Comparison of ENCODE assay signal across 11 cellular contexts in genomic region chr11:75345455-75346224, GRCh38. TPM values are rescaled to one million over a fixed set of nuclear protein-coding genes. Genes with fewer than 3 reads are reported as not detected.
DNase-seq lines count a peak whose midpoint lies in the region; ATAC-seq and TF ChIP-seq lines count a peak whose summit lies in the region.
"Had no signal": no experiment of that assay in that cellular context is flagged by ENCODE, and none has a peak within 500 bp of the region (broad histone marks: within the 10 kb centered on the region; RNA-seq: fewer than 3 reads in every experiment).

No MANE protein-coding gene starts in this region.

- H3K27me3 Mint-ChIP-seq in natural killer cell treated with Interleukin-12 subunit alpha and Interleukin-12 subunit beta and Interleukin-15 and Interleukin-18, amount 100 ng/mL, for 72 hours: no peaks in the 10 kb centered on the region
- no peaks in the 10 kb centered on the region for H3K27me3 Mint-ChIP-seq in Calu3 (ENCODE audit: unreplicated experiment)

- CTCF ChIA-PET in Calu3 (lab: Charles Lee): no interaction called here

- H3K4me1 Mint-ChIP-seq in natural killer cell treated with Interleukin-12 subunit alpha and Interleukin-12 subunit beta and Interleukin-15 and Interleukin-18, amount 100 ng/mL, for 72 hours (ENCODE audit: low read depth in 2 of 2): peaks cover 81 to 83% of the 10 kb centered on the region in 2 donors
- peaks cover 60% of the 10 kb centered on the region for H3K4me1 Mint-ChIP-seq in Calu3 (ENCODE audit: low read depth, unreplicated experiment)

- peak overlapping the region; percentile 66 to 88 for H3K27ac Mint-ChIP-seq in natural killer cell treated with Interleukin-12 subunit alpha and Interleukin-12 subunit beta and Interleukin-15 and Interleukin-18, amount 100 ng/mL, for 72 hours
- H3K27ac Mint-ChIP-seq in Calu3 (ENCODE audit: unreplicated experiment): no peak overlapping the region

- no peak for TF ChIP-seq CTCF in C4-2B (conservative IDR thresholded peaks at IDR 0.05)
- no peak for TF ChIP-seq CTCF in Calu3 (IDR thresholded peaks at IDR 0.05; ENCODE audit: unreplicated experiment)

- H3K27ac ChIP-seq in C4-2B (peak overlapping the region; percentile 97), angular gyrus (ENCODE audit: low read depth, low read length) (peak overlapping the region; percentile 67)

- no peak overlapping the region for H3K4me3 ChIP-seq in H7 (ENCODE audit: insufficient read depth, low read depth, low read length)

- intact Hi-C loops in Calu3 (cut with micrococcal nuclease; ENCODE audit: unreplicated experiment): no loop called here

- DNase-seq in H7 (peak; percentile 28), AG08395 (ENCODE audit: low spot score) (no peak), Calu3 (no peak), LoVo (ENCODE audit: low spot score) (no peak)
- peak; percentile 56 for DNase-seq in natural killer cell treated with Interleukin-12 subunit alpha and Interleukin-12 subunit beta and Interleukin-15 and Interleukin-18, amount 100 ng/mL, for 72 hours (ENCODE audit: low spot score)
- DNase-seq: activated T-cell treated with anti-CD3 and anti-CD28 coated beads, Interleukin-2, amount 50 U/mL, for 4 hours; DMS 273 treated with DMSO at 0.1 percent for 48 hours; NCI-H226 had no signal

- no peaks in the 10 kb centered on the region for H3K27me3 ChIP-seq in H7 (ENCODE audit: control insufficient read depth, insufficient read depth, low read length)

- H3K4me3 Mint-ChIP-seq in natural killer cell treated with Interleukin-12 subunit alpha and Interleukin-12 subunit beta and Interleukin-15 and Interleukin-18, amount 100 ng/mL, for 72 hours: peak overlapping the region; percentile 23
- no peak overlapping the region for H3K4me3 Mint-ChIP-seq in Calu3 (ENCODE audit: low read depth, unreplicated experiment)
- H3K4me3 Mint-ChIP-seq: activated T-cell treated with anti-CD3 and anti-CD28 coated beads, Interleukin-2, amount 50 U/mL, for 4 hours had no signal

- no peak for ATAC-seq in natural killer cell treated with Interleukin-12 subunit alpha and Interleukin-12 subunit beta and Interleukin-15 and Interleukin-18, amount 100 ng/mL, for 72 hours
- no peak for ATAC-seq in GM21360 (IDR thresholded peaks at IDR 0.05; ENCODE audit: unreplicated experiment)

- BruUV-seq in Calu3 (replicated peaks; lab: Mats Ljungman, UMichigan): no TSS peak

- peaks cover under 1% of the 10 kb centered on the region for H3K36me3 Mint-ChIP-seq in natural killer cell treated with Interleukin-12 subunit alpha and Interleukin-12 subunit beta and Interleukin-15 and Interleukin-18, amount 100 ng/mL, for 72 hours
- peaks cover 10% of the 10 kb centered on the region for H3K36me3 Mint-ChIP-seq in Calu3 (ENCODE audit: insufficient read depth, unreplicated experiment)

- H3K9me3 Mint-ChIP-seq in natural killer cell treated with Interleukin-12 subunit alpha and Interleukin-12 subunit beta and Interleukin-15 and Interleukin-18, amount 100 ng/mL, for 72 hours: no peaks in the 10 kb centered on the region
- no peaks in the 10 kb centered on the region for H3K9me3 Mint-ChIP-seq in Calu3 (ENCODE audit: low read depth, unreplicated experiment)
- H3K9me3 Mint-ChIP-seq: activated T-cell treated with anti-CD3 and anti-CD28 coated beads, Interleukin-2, amount 50 U/mL, for 4 hours had no signal

- no peaks in the 10 kb centered on the region for H3K36me3 ChIP-seq in H7 (replicated peaks; ENCODE audit: control insufficient read depth, insufficient read depth, low read length)

RNA-seq across cellular contexts. Expression of gene ARRB1, which starts 5.8 kb away (rescaled TPM):
- total RNA-seq in H7 (2014; rRNA removed; shearing (Covaris generic)): 110 and 116 TPM in 2 replicates
- total RNA-seq in natural killer cell treated with Interleukin-12 subunit alpha and Interleukin-12 subunit beta and Interleukin-15 and Interleukin-18, amount 100 ng/mL, for 72 hours: 10 to 100 TPM; 47.8 to 54.5 TPM
- total RNA-seq in Calu3 (2022): 8.7 and 12.8 TPM in 2 replicates

RNA-seq across cellular contexts. Expression of gene RPS3, which starts 53.7 kb away (rescaled TPM):
- 2,195 and 2,298 TPM in 2 replicates for total RNA-seq in H7 (2014; rRNA removed; shearing (Covaris generic))
- total RNA-seq in natural killer cell treated with Interleukin-12 subunit alpha and Interleukin-12 subunit beta and Interleukin-15 and Interleukin-18, amount 100 ng/mL, for 72 hours: 1,000 to 10,000 TPM; 2,083 to 2,343 TPM
- total RNA-seq in Calu3 (2022): 1,650 and 1,749 TPM in 2 replicates

Comparison
In these comparisons a context has a peak if more than half of its experiments do, and no peak if none do; other contexts are left out.
1. DNase-seq: peak in H7 (single experiment) and natural killer cell treated with Interleukin-12 subunit alpha and Interleukin-12 subunit beta and Interleukin-15 and Interleukin-18, amount 100 ng/mL, for 72 hours (single experiment); none in AG08395 (single experiment), Calu3 (single experiment) and LoVo (single experiment).